Comparison of ENCODE assay signal across 8 cellular contexts in the genomic region with DNA sequence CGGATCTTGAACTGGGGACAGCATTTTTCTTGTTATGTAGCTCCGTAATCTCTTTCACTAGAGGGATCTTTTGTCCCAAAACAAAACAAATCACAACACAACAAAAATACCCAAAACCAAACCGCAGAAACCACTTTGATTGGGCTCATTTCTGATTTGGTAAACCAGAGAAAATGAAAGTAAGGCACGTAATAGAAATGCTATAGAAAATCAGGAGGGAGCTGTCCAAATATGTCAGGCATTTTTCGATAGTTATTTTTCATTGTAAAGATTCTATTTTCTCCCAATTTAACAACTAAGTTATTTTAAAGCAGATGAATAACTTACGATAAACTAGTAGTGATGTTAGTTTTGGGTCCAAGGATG. TPM values are rescaled to one million over a fixed set of nuclear protein-coding genes. Genes with fewer than 3 reads are reported as not detected.
DNase-seq lines count a peak whose midpoint lies in the region; ATAC-seq and TF ChIP-seq lines count a peak whose summit lies in the region.

No MANE protein-coding gene starts in this region.

- H3K36me3 ChIP-seq in ES-I3 (ENCODE audit: insufficient read depth, low read length) (no peaks in the 10 kb centered on the region), SJSA1 (peaks cover 3% of the 10 kb centered on the region; the same call in 1 of the 2 replicates), esophagus squamous epithelium (no peaks in the 10 kb centered on the region), prostate gland (no peaks in the 10 kb centered on the region)

- TF ChIP-seq CTCF in esophagus squamous epithelium (IDR thresholded peaks at IDR 0.05) (no peak), prostate gland (IDR thresholded peaks at IDR 0.05) (no peak), foreskin keratinocyte (conservative IDR thresholded peaks at IDR 0.05) (no peak)

- H3K27me3 ChIP-seq in SJSA1 (replicated peaks) (peaks cover 38% of the 10 kb centered on the region), esophagus squamous epithelium (peaks cover 0 to 94% (median 2%) of the 10 kb centered on the region in 4 donors), prostate gland (replicated peaks; ENCODE audit: insufficient read depth) (peaks cover 5% of the 10 kb centered on the region), foreskin keratinocyte (peaks cover 59% of the 10 kb centered on the region)

- H3K9me3 ChIP-seq in ES-I3 (ENCODE audit: control insufficient read depth, insufficient read depth, low read length) (no peaks in the 10 kb centered on the region), SJSA1 (replicated peaks) (no peaks in the 10 kb centered on the region), esophagus squamous epithelium (no peaks in the 10 kb centered on the region), prostate gland (no peaks in the 10 kb centered on the region)

- intact Hi-C loops in esophagus squamous epithelium (cut with DNase I), result no loop called here
- intact Hi-C loops in prostate gland (cut with DNase I), result loop anchor here (5.0 kb wide), 1 partner anchor 823 kb away; no protein-coding TSS in a partner anchor

- H3K4me3 ChIP-seq in SJSA1, result peak overlapping the region; percentile 16
- peak overlapping the region in 3 of 4 donors; percentile 64 to 82 (median 69) for H3K4me3 ChIP-seq in esophagus squamous epithelium
- peak overlapping the region; percentile 50 to 51 for H3K4me3 ChIP-seq in prostate gland

- peak overlapping the region; percentile 78; the same call in 1 of the 2 replicates for H3K9ac ChIP-seq in ES-I3 (ENCODE audit: low read depth, low read length)

- 7 to 14% methylated on average over 6 of the region's 6 CpGs for WGBS in esophagus squamous epithelium, 2 donors
- WGBS in prostate gland, result 14% methylated on average over 6 of the region's 6 CpGs

- DNase-seq in SJSA1 (ENCODE audit: low read depth in 1 of 2, low spot score in 2 of 2), result peak in 1 of 2 experiments; percentile 7
- DNase-seq in esophagus squamous epithelium (lab: John Stamatoyannopoulos, UW), result no peak
- no peak for DNase-seq in prostate gland (ENCODE audit: low spot score)
- no peak for DNase-seq in anterior cingulate cortex (lab: John Stamatoyannopoulos, UW)
- DNase-seq in cerebellar cortex (ENCODE audit: low spot score), result no peak
- DNase-seq in foreskin keratinocyte, result no peak
- no peak for DNase-seq in NCI-H1105 (lab: John Stamatoyannopoulos, UW)

- H3K4me1 ChIP-seq in ES-I3 (ENCODE audit: insufficient read depth, low read length), result peaks cover 4% of the 10 kb centered on the region; the same call in 1 of the 2 replicates
- peaks cover 15% of the 10 kb centered on the region for H3K4me1 ChIP-seq in SJSA1 (replicated peaks)
- peaks cover 11 to 34% (median 15%) of the 10 kb centered on the region in 3 donors for H3K4me1 ChIP-seq in esophagus squamous epithelium
- no peaks in the 10 kb centered on the region for H3K4me1 ChIP-seq in prostate gland (replicated peaks)
- H3K4me1 ChIP-seq in foreskin keratinocyte, result no peaks in the 10 kb centered on the region

- H3K27ac ChIP-seq in SJSA1 (no peak overlapping the region), esophagus squamous epithelium (no peak overlapping the region), prostate gland (no peak overlapping the region), foreskin keratinocyte (no peak overlapping the region)

- ATAC-seq in foreskin keratinocyte, result no peak

- TF ChIP-seq POLR2A in esophagus squamous epithelium (IDR thresholded peaks at IDR 0.05), result no peak
- TF ChIP-seq POLR2A in prostate gland (IDR thresholded peaks at IDR 0.05), result no peak

RNA-seq across cellular contexts. Expression of gene B3GALT1, which starts 2.0 kb away (rescaled TPM):
- total RNA-seq in SJSA1 (2014; rRNA removed; shearing (Covaris generic)), result not detected in 2 replicates
- total RNA-seq in esophagus squamous epithelium (under 1 TPM in 2 of 4 donors, not detected in 2; 0.03 to 0.08 TPM), prostate gland (1 to 10 TPM in 1 of 2 donors, not detected in 1; 1.4 TPM), foreskin keratinocyte (not detected in 2 replicates)
- polyA plus RNA-seq in foreskin keratinocyte, result not detected in 2 replicates

Comparison
In these comparisons a context has a peak if more than half of its experiments do, and no peak if none do; other contexts are left out.
1. H3K4me3 ChIP-seq: peak in every context shown above with its lines; median percentile 69 in esophagus squamous epithelium; 50 in prostate gland; 16 in SJSA1.